Comparison of ENCODE assay signal across 11 cellular contexts in the genomic region with DNA sequence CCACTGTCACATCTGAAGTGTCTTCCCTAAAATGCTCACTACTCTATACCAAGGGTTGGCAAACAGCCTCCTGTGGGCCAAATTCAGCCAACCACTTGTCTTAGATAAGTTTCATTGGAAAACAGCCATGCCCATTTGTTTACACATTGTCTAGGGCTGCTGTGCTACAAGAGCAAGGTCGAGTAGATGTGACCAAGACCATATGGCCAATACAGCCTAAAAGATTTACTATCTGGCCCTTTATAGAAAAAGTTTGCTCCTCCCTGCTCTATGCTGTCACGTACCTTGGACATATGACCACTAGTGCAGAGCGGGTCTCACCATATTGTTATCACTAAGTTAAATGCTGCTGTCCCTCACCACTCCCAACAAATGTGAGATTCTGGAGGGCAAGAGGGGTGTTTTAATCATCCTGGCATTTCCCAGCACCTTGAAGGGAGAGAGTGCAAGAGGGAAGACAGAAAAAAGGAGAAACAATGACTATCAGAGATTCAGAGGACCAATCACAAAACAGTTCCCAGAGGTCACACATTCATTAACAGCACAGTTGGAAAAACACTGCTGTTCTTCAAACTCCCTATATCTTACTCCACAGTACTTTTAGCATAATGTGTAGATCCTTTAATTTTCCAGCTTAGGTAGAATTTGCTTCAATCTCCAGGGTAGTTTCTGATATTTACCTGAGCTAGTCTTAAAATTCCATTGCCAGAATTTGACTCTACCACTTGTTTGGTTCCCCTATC. TPM values are rescaled to one million over a fixed set of nuclear protein-coding genes. Genes with fewer than 3 reads are reported as not detected.
A peak's percentile ranks its signal among the peaks of the same experiment; 100 is the strongest.
DNase-seq lines count a peak whose midpoint lies in the region; ATAC-seq and TF ChIP-seq lines count a peak whose summit lies in the region.
"Had no signal": no experiment of that assay in that cellular context is flagged by ENCODE, and none has a peak within 500 bp of the region (broad histone marks: within the 10 kb centered on the region; RNA-seq: fewer than 3 reads in every experiment).

No MANE protein-coding gene starts in this region.

- peaks cover 8% of the 10 kb centered on the region for H3K36me3 Mint-ChIP-seq in chondrocyte (ENCODE audit: low read depth)
- peaks cover 47% of the 10 kb centered on the region for H3K36me3 Mint-ChIP-seq in nephron (ENCODE audit: low read depth)
- peaks cover 28% of the 10 kb centered on the region for H3K36me3 Mint-ChIP-seq in activated CD8-positive, alpha-beta memory T cell treated with anti-CD3 and anti-CD28 coated beads, Interleukin-2, amount 10 ng/mL, durations not matched to agents 7 days and 5 days

- CTCF ChIA-PET in activated CD8-positive, alpha-beta memory T cell treated with anti-CD3 and anti-CD28 coated beads, Interleukin-2, amount 10 ng/mL, durations not matched to agents 7 days and 5 days (lab: Charles Lee), result interaction anchor here (0.7 kb wide), 2 partner anchors 12 to 110 kb away, joined by 3 read pairs; no protein-coding TSS in a partner anchor

- H3K4me3 Mint-ChIP-seq in chondrocyte (ENCODE audit: unreplicated experiment) (no peak overlapping the region), nephron (no peak overlapping the region)
- no peak overlapping the region for H3K4me3 Mint-ChIP-seq in activated CD8-positive, alpha-beta memory T cell treated with anti-CD3 and anti-CD28 coated beads, Interleukin-2, amount 10 ng/mL, durations not matched to agents 7 days and 5 days

- no peaks in the 10 kb centered on the region for H3K27me3 Mint-ChIP-seq in chondrocyte (ENCODE audit: low read depth)
- no peaks in the 10 kb centered on the region for H3K27me3 Mint-ChIP-seq in nephron (ENCODE audit: low read depth)
- H3K27me3 Mint-ChIP-seq in activated CD8-positive, alpha-beta memory T cell treated with anti-CD3 and anti-CD28 coated beads, Interleukin-2, amount 10 ng/mL, durations not matched to agents 7 days and 5 days, result no peaks in the 10 kb centered on the region

- H3K4me1 Mint-ChIP-seq in chondrocyte (ENCODE audit: low read depth), result peaks cover 13% of the 10 kb centered on the region
- H3K4me1 Mint-ChIP-seq in nephron, result peaks cover 21% of the 10 kb centered on the region
- H3K4me1 Mint-ChIP-seq in activated CD8-positive, alpha-beta memory T cell treated with anti-CD3 and anti-CD28 coated beads, Interleukin-2, amount 10 ng/mL, durations not matched to agents 7 days and 5 days, result peaks cover 6% of the 10 kb centered on the region

- no peak for ATAC-seq in activated CD8-positive, alpha-beta memory T cell treated with anti-CD3 and anti-CD28 coated beads, Interleukin-2, amount 10 ng/mL, durations not matched to agents 7 days and 5 days
- no peak for ATAC-seq in HG03135 (IDR thresholded peaks at IDR 0.05; ENCODE audit: unreplicated experiment)
- ATAC-seq: SK-N-SH treated with all-trans-retinoic acid at 6 μM for 48 hours had no signal

- H3K9me3 Mint-ChIP-seq in chondrocyte (ENCODE audit: low read depth) (no peaks in the 10 kb centered on the region), nephron (no peaks in the 10 kb centered on the region)
- no peaks in the 10 kb centered on the region for H3K9me3 Mint-ChIP-seq in activated CD8-positive, alpha-beta memory T cell treated with anti-CD3 and anti-CD28 coated beads, Interleukin-2, amount 10 ng/mL, durations not matched to agents 7 days and 5 days (ENCODE audit: low read depth)

- peak overlapping the region; percentile 47 for H3K27ac Mint-ChIP-seq in chondrocyte (ENCODE audit: unreplicated experiment)
- H3K27ac Mint-ChIP-seq in nephron, result peak overlapping the region in 2 of 3 experiments; percentile 3 to 27
- H3K27ac Mint-ChIP-seq in activated CD8-positive, alpha-beta memory T cell treated with anti-CD3 and anti-CD28 coated beads, Interleukin-2, amount 10 ng/mL, durations not matched to agents 7 days and 5 days, result no peak overlapping the region

- DNase-seq in H4 (ENCODE audit: low spot score), result peak; percentile 28
- peak; percentile 74 for DNase-seq in NCI-H2196 (lab: John Stamatoyannopoulos, UW; ENCODE audit: unreplicated experiment)
- no peak for DNase-seq in chondrocyte (ENCODE audit: low spot score)
- no peak for DNase-seq in activated CD8-positive, alpha-beta memory T cell treated with anti-CD3 and anti-CD28 coated beads, Interleukin-2, amount 10 ng/mL, durations not matched to agents 7 days and 5 days
- no peak for DNase-seq in posterior cingulate gyrus
- DNase-seq: activated CD4-positive, alpha-beta T cell treated with anti-CD3 and anti-CD28 coated beads for 48 hours; cerebellar nuclear complex; NCI-H1417 treated with DMSO at 0.1 percent for 48 hours had no signal

- intact Hi-C loops in posterior cingulate gyrus (cut with DNase I), result no loop called here

- TF ChIP-seq CTCF in chondrocyte (IDR thresholded peaks at IDR 0.05) (no peak), nephron (IDR thresholded peaks at IDR 0.05; ENCODE audit: unreplicated experiment in 3 of 3) (no peak)

RNA-seq across cellular contexts. Expression of a gene that starts 13.2 kb away (rescaled TPM):
- 62.2 and 65.0 TPM in 2 replicates for total RNA-seq in H4 (2014; rRNA removed; shearing (Covaris generic))
- 48.3 to 51.0 TPM (median 49.7 TPM) in 3 replicates for total RNA-seq in chondrocyte
- total RNA-seq in activated CD8-positive, alpha-beta memory T cell treated with anti-CD3 and anti-CD28 coated beads, Interleukin-2, amount 10 ng/mL, durations not matched to agents 7 days and 5 days, result 10 to 100 TPM; 68.3 to 76.8 TPM

RNA-seq across cellular contexts. Expression of a gene that starts 17.2 kb away (rescaled TPM):
- total RNA-seq in H4 (2014; rRNA removed; shearing (Covaris generic)), result 51.0 and 71.2 TPM in 2 replicates
- 52.3 to 70.5 TPM (median 59.2 TPM) in 3 replicates for total RNA-seq in chondrocyte
- 10 to 100 TPM; 21.7 to 25.6 TPM for total RNA-seq in activated CD8-positive, alpha-beta memory T cell treated with anti-CD3 and anti-CD28 coated beads, Interleukin-2, amount 10 ng/mL, durations not matched to agents 7 days and 5 days

RNA-seq across cellular contexts. Expression of a gene that starts 38.5 kb away (rescaled TPM):
- total RNA-seq in H4 (2014; rRNA removed; shearing (Covaris generic)), result 45.9 and 54.9 TPM in 2 replicates
- 14.1 to 20.4 TPM (median 19.0 TPM) in 3 replicates for total RNA-seq in chondrocyte
- total RNA-seq in activated CD8-positive, alpha-beta memory T cell treated with anti-CD3 and anti-CD28 coated beads, Interleukin-2, amount 10 ng/mL, durations not matched to agents 7 days and 5 days, result 10 to 100 TPM; 28.9 to 29.3 TPM

RNA-seq across cellular contexts. Expression of a gene that starts 48.9 kb away (rescaled TPM):
- 1.0 and 3.1 TPM in 2 replicates for total RNA-seq in H4 (2014; rRNA removed; shearing (Covaris generic))
- total RNA-seq in chondrocyte, result 0.40 to 0.51 TPM (median 0.41 TPM) in 3 replicates
- total RNA-seq in activated CD8-positive, alpha-beta memory T cell treated with anti-CD3 and anti-CD28 coated beads, Interleukin-2, amount 10 ng/mL, durations not matched to agents 7 days and 5 days, result under 1 TPM; 0.33 to 0.76 TPM

Comparison
In these comparisons a context has a peak if more than half of its experiments do, and no peak if none do; other contexts are left out.
1. DNase-seq: peak in H4 (single experiment) and NCI-H2196 (single experiment); none in chondrocyte (single experiment), activated CD8-positive, alpha-beta memory T cell treated with anti-CD3 and anti-CD28 coated beads, Interleukin-2, amount 10 ng/mL, durations not matched to agents 7 days and 5 days (single experiment) and posterior cingulate gyrus (0 of 10).